Comparison of ENCODE assay signal across 1 cellular context in the genomic region with DNA sequence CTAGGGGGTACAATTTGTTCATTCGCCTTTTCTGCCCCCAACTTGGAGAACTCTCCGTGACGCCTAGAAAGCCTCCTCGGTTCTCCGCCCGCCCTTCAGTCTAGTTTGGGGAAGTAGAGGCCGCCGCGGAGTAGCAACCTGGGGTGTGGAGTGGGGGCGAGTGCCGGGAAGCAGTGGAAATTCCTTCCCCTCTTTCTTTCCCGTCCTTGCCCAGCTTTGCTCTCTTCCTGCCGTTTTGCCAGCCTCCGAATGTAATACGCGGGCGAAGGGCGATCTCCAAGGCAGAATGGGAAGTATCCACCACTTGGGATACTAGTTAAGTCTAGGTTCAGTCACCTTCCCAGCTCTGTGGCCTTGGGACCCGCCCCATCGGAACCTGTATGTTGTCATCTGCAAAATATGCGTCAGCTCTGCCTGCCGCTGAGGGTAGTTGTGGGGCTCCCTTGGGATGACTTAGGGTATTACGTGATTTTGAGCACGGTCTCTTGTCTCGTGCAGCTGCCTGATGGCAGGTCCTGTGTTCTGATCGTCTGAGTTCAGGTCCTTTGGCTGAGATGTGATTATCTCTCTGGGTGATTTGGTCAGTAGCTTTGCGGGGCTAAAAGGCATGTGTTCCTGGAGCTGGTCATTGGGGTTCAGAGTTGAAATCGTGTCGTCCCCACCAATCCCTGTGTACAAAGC.
TF ChIP-seq lines count a peak whose summit lies in the region.

No MANE protein-coding gene starts in this region.

TF ChIP-seq in HEK293, 187 proteins besides CTCF, POLR2A, EP300 and RAD21 (continued from another document and continues in another):
- TF ChIP-seq ZNF76 (tag by site-specific recombination; IDR thresholded peaks at IDR 0.05; ENCODE audit: borderline replicate concordance, low read depth): peak; percentile 48; the same call in 1 of the 2 replicates
- TF ChIP-seq KLF10 (tag by site-specific recombination; IDR thresholded peaks at IDR 0.05): 0 out of 2 replicates have a peak, but pooled peaks have one; percentile 39
- TF ChIP-seq ZEB2 (tag by site-specific recombination; IDR thresholded peaks at IDR 0.05): peak; percentile 81
- TF ChIP-seq ZNF558 (tag by site-specific recombination; IDR thresholded peaks at IDR 0.05): peak; percentile 61; the same call in 1 of the 2 replicates
- peak; percentile 12; the same call in 1 of the 2 replicates for TF ChIP-seq WT1 (tag by site-specific recombination; IDR thresholded peaks at IDR 0.05)
- peak; percentile 46; the same call in 1 of the 2 replicates for TF ChIP-seq ZBTB8A (tag by site-specific recombination; IDR thresholded peaks at IDR 0.05)
- peak; percentile 83 for TF ChIP-seq ZBTB17 (tag by site-specific recombination; IDR thresholded peaks at IDR 0.05)
- TF ChIP-seq SP3 (tag by site-specific recombination; IDR thresholded peaks at IDR 0.05): peak; percentile 27
- TF ChIP-seq ZSCAN23 (tag by site-specific recombination; IDR thresholded peaks at IDR 0.05): peak; percentile 77; the same call in 1 of the 2 replicates
- peak; percentile 53; the same call in 1 of the 2 replicates for TF ChIP-seq ZNF843 (tag by site-specific recombination; IDR thresholded peaks at IDR 0.05)
- TF ChIP-seq, protein P1, sequence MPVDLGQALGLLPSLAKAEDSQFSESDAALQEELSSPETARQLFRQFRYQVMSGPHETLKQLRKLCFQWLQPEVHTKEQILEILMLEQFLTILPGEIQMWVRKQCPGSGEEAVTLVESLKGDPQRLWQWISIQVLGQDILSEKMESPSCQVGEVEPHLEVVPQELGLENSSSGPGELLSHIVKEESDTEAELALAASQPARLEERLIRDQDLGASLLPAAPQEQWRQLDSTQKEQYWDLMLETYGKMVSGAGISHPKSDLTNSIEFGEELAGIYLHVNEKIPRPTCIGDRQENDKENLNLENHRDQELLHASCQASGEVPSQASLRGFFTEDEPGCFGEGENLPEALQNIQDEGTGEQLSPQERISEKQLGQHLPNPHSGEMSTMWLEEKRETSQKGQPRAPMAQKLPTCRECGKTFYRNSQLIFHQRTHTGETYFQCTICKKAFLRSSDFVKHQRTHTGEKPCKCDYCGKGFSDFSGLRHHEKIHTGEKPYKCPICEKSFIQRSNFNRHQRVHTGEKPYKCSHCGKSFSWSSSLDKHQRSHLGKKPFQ (tag by site-specific recombination; IDR thresholded peaks at IDR 0.05): no peak
- TF ChIP-seq ZNF2 (tag by site-specific recombination; IDR thresholded peaks at IDR 0.05): peak; percentile 82; the same call in 1 of the 2 replicates
- TF ChIP-seq SP2 (tag by site-specific recombination; IDR thresholded peaks at IDR 0.05): peak; percentile 70
- TF ChIP-seq ZNF202 (tag by site-specific recombination; IDR thresholded peaks at IDR 0.05; ENCODE audit: borderline replicate concordance): no peak
- TF ChIP-seq ZNF324 (tag by site-specific recombination; IDR thresholded peaks at IDR 0.05): peak; percentile 52; the same call in 1 of the 2 replicates
- no peak for TF ChIP-seq ZBTB7A (tag by site-specific recombination; IDR thresholded peaks at IDR 0.05; ENCODE audit: low read depth)
- peak; percentile 23; the same call in 1 of the 2 replicates for TF ChIP-seq GLIS2 (tag by site-specific recombination; IDR thresholded peaks at IDR 0.05)
- no peak for TF ChIP-seq SALL2 (tag by site-specific recombination; IDR thresholded peaks at IDR 0.05; ENCODE audit: borderline replicate concordance)
- no peak for TF ChIP-seq ZNF664 (tag by site-specific recombination; IDR thresholded peaks at IDR 0.05)
- no peak for TF ChIP-seq ZNF211 (tag by site-specific recombination; IDR thresholded peaks at IDR 0.05; ENCODE audit: low read depth)
- no peak for TF ChIP-seq MEIS1 (CRISPR knock-in tag; IDR thresholded peaks at IDR 0.05; ENCODE audit: borderline replicate concordance)
- peak; percentile 84 for TF ChIP-seq SP7 (tag by site-specific recombination; IDR thresholded peaks at IDR 0.05)
- TF ChIP-seq ZNF16 (tag by site-specific recombination; IDR thresholded peaks at IDR 0.05; ENCODE audit: low read depth): no peak
- no peak for TF ChIP-seq ZNF610 (tag by site-specific recombination; IDR thresholded peaks at IDR 0.05; ENCODE audit: borderline replicate concordance)
- no peak for TF ChIP-seq ZNF214 (tag by site-specific recombination; IDR thresholded peaks at IDR 0.05; ENCODE audit: borderline replicate concordance)
- no peak for TF ChIP-seq ZNF707 (tag by site-specific recombination; IDR thresholded peaks at IDR 0.05)
- no peak for TF ChIP-seq TCF7L2 (IDR thresholded peaks at IDR 0.05; ENCODE audit: borderline replicate concordance, low read depth, low read length)
- peak; percentile 66; the same call in 1 of the 2 replicates for TF ChIP-seq ZNF501 (tag by site-specific recombination; IDR thresholded peaks at IDR 0.05)
- TF ChIP-seq ZNF138 (tag by site-specific recombination; IDR thresholded peaks at IDR 0.05; ENCODE audit: borderline replicate concordance): no peak
- TF ChIP-seq ZNF175 (tag by site-specific recombination; IDR thresholded peaks at IDR 0.05): no peak
- no peak for TF ChIP-seq ZNF311 (tag by site-specific recombination; IDR thresholded peaks at IDR 0.05; ENCODE audit: borderline replicate concordance)
- peak; percentile 63 for TF ChIP-seq TRIM28 (IDR thresholded peaks at IDR 0.05; ENCODE audit: borderline replicate concordance, low read length)
- TF ChIP-seq ZNF518A (tag by site-specific recombination; conservative IDR thresholded peaks at IDR 0.05; ENCODE audit: low read depth): no peak
- TF ChIP-seq BCL11B (tag by site-specific recombination; IDR thresholded peaks at IDR 0.05; ENCODE audit: low read depth): no peak
- TF ChIP-seq ZBTB21 (tag by site-specific recombination; IDR thresholded peaks at IDR 0.05): peak; percentile 93
- TF ChIP-seq, protein P2, sequence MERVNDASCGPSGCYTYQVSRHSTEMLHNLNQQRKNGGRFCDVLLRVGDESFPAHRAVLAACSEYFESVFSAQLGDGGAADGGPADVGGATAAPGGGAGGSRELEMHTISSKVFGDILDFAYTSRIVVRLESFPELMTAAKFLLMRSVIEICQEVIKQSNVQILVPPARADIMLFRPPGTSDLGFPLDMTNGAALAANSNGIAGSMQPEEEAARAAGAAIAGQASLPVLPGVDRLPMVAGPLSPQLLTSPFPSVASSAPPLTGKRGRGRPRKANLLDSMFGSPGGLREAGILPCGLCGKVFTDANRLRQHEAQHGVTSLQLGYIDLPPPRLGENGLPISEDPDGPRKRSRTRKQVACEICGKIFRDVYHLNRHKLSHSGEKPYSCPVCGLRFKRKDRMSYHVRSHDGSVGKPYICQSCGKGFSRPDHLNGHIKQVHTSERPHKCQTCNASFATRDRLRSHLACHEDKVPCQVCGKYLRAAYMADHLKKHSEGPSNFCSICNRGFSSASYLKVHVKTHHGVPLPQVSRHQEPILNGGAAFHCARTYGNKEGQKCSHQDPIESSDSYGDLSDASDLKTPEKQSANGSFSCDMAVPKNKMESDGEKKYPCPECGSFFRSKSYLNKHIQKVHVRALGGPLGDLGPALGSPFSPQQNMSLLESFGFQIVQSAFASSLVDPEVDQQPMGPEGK (tag by site-specific recombination; IDR thresholded peaks at IDR 0.05): peak; percentile 62
- peak; percentile 85 for TF ChIP-seq OSR2 (tag by site-specific recombination; IDR thresholded peaks at IDR 0.05)
- peak; percentile 72; the same call in 1 of the 2 replicates for TF ChIP-seq ZNF394 (tag by site-specific recombination; IDR thresholded peaks at IDR 0.05; ENCODE audit: borderline replicate concordance)
- peak; percentile 98 for TF ChIP-seq ZNF629 (tag by site-specific recombination; IDR thresholded peaks at IDR 0.05)
- no peak for TF ChIP-seq ZNF561 (tag by site-specific recombination; IDR thresholded peaks at IDR 0.05; ENCODE audit: borderline replicate concordance)
- TF ChIP-seq, protein P3, sequence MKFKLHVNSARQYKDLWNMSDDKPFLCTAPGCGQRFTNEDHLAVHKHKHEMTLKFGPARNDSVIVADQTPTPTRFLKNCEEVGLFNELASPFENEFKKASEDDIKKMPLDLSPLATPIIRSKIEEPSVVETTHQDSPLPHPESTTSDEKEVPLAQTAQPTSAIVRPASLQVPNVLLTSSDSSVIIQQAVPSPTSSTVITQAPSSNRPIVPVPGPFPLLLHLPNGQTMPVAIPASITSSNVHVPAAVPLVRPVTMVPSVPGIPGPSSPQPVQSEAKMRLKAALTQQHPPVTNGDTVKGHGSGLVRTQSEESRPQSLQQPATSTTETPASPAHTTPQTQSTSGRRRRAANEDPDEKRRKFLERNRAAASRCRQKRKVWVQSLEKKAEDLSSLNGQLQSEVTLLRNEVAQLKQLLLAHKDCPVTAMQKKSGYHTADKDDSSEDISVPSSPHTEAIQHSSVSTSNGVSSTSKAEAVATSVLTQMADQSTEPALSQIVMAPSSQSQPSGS (tag by site-specific recombination; IDR thresholded peaks at IDR 0.05; ENCODE audit: low read depth): peak; percentile 86
- TF ChIP-seq ZNF148 (tag by site-specific recombination; IDR thresholded peaks at IDR 0.05; ENCODE audit: borderline replicate concordance): no peak
- peak; percentile 88; the same call in 1 of the 2 replicates for TF ChIP-seq IKZF3 (tag by site-specific recombination; IDR thresholded peaks at IDR 0.05)
- TF ChIP-seq ZNF350 (tag by site-specific recombination; IDR thresholded peaks at IDR 0.05): no peak
- peak; percentile 77 for TF ChIP-seq BCL11A (tag by site-specific recombination; IDR thresholded peaks at IDR 0.05; ENCODE audit: low read depth)
- TF ChIP-seq, protein P4, sequence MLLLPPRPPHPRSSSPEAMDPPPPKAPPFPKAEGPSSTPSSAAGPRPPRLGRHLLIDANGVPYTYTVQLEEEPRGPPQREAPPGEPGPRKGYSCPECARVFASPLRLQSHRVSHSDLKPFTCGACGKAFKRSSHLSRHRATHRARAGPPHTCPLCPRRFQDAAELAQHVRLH (tag by site-specific recombination; IDR thresholded peaks at IDR 0.05): peak; percentile 77
- peak; percentile 46; the same call in 1 of the 2 replicates for TF ChIP-seq KLF9 (tag by site-specific recombination; IDR thresholded peaks at IDR 0.05; ENCODE audit: low read depth)
- peak; percentile 16; the same call in 1 of the 2 replicates for TF ChIP-seq KLF17 (tag by site-specific recombination; IDR thresholded peaks at IDR 0.05)
- TF ChIP-seq ZFP3 (tag by site-specific recombination; IDR thresholded peaks at IDR 0.05; ENCODE audit: low read depth): no peak
